Comparison of ENCODE assay signal across 3 cellular contexts in the genomic region with DNA sequence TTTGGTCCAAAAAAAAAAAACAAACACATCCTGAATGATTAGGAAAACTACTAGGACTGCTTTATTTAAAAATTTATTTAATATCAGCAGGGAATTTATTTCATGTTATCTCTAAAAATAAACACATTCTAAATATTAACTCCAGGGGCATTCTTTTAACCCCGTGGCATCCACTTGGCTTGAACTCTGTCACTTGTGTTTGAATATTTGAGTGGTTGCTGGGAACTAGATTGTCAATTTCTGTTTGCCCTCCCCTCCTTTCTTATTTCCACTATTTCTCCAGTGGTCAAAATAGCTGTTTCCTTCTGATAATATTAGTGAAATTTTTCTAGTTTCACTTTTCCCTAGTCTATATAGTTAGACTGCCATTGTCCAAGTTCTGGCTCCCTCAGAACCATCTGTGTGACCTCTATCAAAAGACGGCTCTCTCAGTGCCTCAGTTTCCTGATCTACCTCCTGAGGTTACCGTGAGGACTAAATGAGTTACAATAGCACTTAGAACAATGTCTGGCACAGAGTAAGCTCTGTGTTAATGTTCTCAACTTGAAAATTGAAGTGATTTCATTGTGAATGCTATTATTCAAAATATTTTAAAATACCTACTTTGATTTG.
TF ChIP-seq lines count a peak whose summit lies in the region.

No MANE protein-coding gene starts in this region.

TF ChIP-seq in liver, 16 proteins besides CTCF, POLR2A, EP300 and RAD21:
- TF ChIP-seq, protein P1, sequence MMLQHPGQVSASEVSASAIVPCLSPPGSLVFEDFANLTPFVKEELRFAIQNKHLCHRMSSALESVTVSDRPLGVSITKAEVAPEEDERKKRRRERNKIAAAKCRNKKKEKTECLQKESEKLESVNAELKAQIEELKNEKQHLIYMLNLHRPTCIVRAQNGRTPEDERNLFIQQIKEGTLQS (IDR thresholded peaks at IDR 0.05): no peak
- TF ChIP-seq GABPA (IDR thresholded peaks at IDR 0.05 in 1 of 2, conservative IDR thresholded peaks at IDR 0.05 in 1 of 2) (no peak), JUND (IDR thresholded peaks at IDR 0.05) (no peak), TAF1 (conservative IDR thresholded peaks at IDR 0.05) (no peak), EGR1 (IDR thresholded peaks at IDR 0.05; ENCODE audit: low read depth in 2 of 2) (no peak), FOXA2 (IDR thresholded peaks at IDR 0.05) (no peak), FOXA1 (IDR thresholded peaks at IDR 0.05) (no peak), YY1 (IDR thresholded peaks at IDR 0.05) (no peak), HNF4A (conservative IDR thresholded peaks at IDR 0.05) (peak; percentile 24 to 52), HNF4G (IDR thresholded peaks at IDR 0.05) (no peak), RXRA (IDR thresholded peaks at IDR 0.05) (peak; percentile 38 to 43), SP1 (IDR thresholded peaks at IDR 0.05) (peak; percentile 17), NR2F2 (IDR thresholded peaks at IDR 0.05) (peak; percentile 69)
- TF ChIP-seq, protein P2, sequence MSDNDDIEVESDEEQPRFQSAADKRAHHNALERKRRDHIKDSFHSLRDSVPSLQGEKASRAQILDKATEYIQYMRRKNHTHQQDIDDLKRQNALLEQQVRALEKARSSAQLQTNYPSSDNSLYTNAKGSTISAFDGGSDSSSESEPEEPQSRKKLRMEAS (IDR thresholded peaks at IDR 0.05): no peak
- TF ChIP-seq, protein P3, sequence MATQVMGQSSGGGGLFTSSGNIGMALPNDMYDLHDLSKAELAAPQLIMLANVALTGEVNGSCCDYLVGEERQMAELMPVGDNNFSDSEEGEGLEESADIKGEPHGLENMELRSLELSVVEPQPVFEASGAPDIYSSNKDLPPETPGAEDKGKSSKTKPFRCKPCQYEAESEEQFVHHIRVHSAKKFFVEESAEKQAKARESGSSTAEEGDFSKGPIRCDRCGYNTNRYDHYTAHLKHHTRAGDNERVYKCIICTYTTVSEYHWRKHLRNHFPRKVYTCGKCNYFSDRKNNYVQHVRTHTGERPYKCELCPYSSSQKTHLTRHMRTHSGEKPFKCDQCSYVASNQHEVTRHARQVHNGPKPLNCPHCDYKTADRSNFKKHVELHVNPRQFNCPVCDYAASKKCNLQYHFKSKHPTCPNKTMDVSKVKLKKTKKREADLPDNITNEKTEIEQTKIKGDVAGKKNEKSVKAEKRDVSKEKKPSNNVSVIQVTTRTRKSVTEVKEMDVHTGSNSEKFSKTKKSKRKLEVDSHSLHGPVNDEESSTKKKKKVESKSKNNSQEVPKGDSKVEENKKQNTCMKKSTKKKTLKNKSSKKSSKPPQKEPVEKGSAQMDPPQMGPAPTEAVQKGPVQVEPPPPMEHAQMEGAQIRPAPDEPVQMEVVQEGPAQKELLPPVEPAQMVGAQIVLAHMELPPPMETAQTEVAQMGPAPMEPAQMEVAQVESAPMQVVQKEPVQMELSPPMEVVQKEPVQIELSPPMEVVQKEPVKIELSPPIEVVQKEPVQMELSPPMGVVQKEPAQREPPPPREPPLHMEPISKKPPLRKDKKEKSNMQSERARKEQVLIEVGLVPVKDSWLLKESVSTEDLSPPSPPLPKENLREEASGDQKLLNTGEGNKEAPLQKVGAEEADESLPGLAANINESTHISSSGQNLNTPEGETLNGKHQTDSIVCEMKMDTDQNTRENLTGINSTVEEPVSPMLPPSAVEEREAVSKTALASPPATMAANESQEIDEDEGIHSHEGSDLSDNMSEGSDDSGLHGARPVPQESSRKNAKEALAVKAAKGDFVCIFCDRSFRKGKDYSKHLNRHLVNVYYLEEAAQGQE (IDR thresholded peaks at IDR 0.05): no peak
- TF ChIP-seq, protein P4, sequence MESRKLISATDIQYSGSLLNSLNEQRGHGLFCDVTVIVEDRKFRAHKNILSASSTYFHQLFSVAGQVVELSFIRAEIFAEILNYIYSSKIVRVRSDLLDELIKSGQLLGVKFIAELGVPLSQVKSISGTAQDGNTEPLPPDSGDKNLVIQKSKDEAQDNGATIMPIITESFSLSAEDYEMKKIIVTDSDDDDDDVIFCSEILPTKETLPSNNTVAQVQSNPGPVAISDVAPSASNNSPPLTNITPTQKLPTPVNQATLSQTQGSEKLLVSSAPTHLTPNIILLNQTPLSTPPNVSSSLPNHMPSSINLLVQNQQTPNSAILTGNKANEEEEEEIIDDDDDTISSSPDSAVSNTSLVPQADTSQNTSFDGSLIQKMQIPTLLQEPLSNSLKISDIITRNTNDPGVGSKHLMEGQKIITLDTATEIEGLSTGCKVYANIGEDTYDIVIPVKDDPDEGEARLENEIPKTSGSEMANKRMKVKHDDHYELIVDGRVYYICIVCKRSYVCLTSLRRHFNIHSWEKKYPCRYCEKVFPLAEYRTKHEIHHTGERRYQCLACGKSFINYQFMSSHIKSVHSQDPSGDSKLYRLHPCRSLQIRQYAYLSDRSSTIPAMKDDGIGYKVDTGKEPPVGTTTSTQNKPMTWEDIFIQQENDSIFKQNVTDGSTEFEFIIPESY (IDR thresholded peaks at IDR 0.05): no peak

TF ChIP-seq in HepG2, 621 proteins besides CTCF, POLR2A, EP300 and RAD21:
- TF ChIP-seq ZNF263 (CRISPR knock-in tag; IDR thresholded peaks at IDR 0.05): no peak
- no peak for TF ChIP-seq MBD4 (IDR thresholded peaks at IDR 0.05; ENCODE audit: borderline replicate concordance, low read length)
- TF ChIP-seq ZNF552 (CRISPR knock-in tag; IDR thresholded peaks at IDR 0.05; ENCODE audit: borderline replicate concordance): no peak
- TF ChIP-seq, protein P5, sequence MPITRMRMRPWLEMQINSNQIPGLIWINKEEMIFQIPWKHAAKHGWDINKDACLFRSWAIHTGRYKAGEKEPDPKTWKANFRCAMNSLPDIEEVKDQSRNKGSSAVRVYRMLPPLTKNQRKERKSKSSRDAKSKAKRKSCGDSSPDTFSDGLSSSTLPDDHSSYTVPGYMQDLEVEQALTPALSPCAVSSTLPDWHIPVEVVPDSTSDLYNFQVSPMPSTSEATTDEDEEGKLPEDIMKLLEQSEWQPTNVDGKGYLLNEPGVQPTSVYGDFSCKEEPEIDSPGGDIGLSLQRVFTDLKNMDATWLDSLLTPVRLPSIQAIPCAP (CRISPR knock-in tag; IDR thresholded peaks at IDR 0.05; ENCODE audit: low read depth): no peak
- no peak for TF ChIP-seq SMARCC2 (IDR thresholded peaks at IDR 0.05)
- TF ChIP-seq NRL (CRISPR knock-in tag; IDR thresholded peaks at IDR 0.05; ENCODE audit: borderline replicate concordance): no peak
- TF ChIP-seq, protein P6, sequence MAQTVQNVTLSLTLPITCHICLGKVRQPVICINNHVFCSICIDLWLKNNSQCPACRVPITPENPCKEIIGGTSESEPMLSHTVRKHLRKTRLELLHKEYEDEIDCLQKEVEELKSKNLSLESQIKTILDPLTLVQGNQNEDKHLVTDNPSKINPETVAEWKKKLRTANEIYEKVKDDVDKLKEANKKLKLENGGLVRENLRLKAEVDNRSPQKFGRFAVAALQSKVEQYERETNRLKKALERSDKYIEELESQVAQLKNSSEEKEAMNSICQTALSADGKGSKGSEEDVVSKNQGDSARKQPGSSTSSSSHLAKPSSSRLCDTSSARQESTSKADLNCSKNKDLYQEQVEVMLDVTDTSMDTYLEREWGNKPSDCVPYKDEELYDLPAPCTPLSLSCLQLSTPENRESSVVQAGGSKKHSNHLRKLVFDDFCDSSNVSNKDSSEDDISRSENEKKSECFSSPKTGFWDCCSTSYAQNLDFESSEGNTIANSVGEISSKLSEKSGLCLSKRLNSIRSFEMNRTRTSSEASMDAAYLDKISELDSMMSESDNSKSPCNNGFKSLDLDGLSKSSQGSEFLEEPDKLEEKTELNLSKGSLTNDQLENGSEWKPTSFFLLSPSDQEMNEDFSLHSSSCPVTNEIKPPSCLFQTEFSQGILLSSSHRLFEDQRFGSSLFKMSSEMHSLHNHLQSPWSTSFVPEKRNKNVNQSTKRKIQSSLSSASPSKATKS (CRISPR knock-in tag; IDR thresholded peaks at IDR 0.05): no peak
- no peak for TF ChIP-seq DPF2 (CRISPR knock-in tag; IDR thresholded peaks at IDR 0.05; ENCODE audit: borderline replicate concordance, low read depth)
- TF ChIP-seq ZZZ3 (CRISPR knock-in tag; IDR thresholded peaks at IDR 0.05; ENCODE audit: borderline replicate concordance): no peak
- TF ChIP-seq KAT7 (CRISPR knock-in tag; IDR thresholded peaks at IDR 0.05; ENCODE audit: borderline replicate concordance): no peak
- TF ChIP-seq HCFC1 (IDR thresholded peaks at IDR 0.05; ENCODE audit: low read depth, low read length): no peak
- no peak for TF ChIP-seq ZNF549 (CRISPR knock-in tag; IDR thresholded peaks at IDR 0.05)
- TF ChIP-seq RBFOX2 (IDR thresholded peaks at IDR 0.05; ENCODE audit: low read depth, low read length): no peak
- TF ChIP-seq MAF1 (CRISPR knock-in tag; IDR thresholded peaks at IDR 0.05; ENCODE audit: borderline replicate concordance): no peak
- TF ChIP-seq, protein P7, sequence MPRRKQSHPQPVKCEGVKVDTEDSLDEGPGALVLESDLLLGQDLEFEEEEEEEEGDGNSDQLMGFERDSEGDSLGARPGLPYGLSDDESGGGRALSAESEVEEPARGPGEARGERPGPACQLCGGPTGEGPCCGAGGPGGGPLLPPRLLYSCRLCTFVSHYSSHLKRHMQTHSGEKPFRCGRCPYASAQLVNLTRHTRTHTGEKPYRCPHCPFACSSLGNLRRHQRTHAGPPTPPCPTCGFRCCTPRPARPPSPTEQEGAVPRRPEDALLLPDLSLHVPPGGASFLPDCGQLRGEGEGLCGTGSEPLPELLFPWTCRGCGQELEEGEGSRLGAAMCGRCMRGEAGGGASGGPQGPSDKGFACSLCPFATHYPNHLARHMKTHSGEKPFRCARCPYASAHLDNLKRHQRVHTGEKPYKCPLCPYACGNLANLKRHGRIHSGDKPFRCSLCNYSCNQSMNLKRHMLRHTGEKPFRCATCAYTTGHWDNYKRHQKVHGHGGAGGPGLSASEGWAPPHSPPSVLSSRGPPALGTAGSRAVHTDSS (CRISPR knock-in tag; conservative IDR thresholded peaks at IDR 0.05): no peak
- TF ChIP-seq ARNT2 (CRISPR knock-in tag; IDR thresholded peaks at IDR 0.05; ENCODE audit: low read depth): no peak

TF ChIP-seq in endothelial cell of umbilical vein, 7 proteins besides CTCF, POLR2A, EP300 and RAD21:
- TF ChIP-seq FOS (IDR thresholded peaks at IDR 0.05; ENCODE audit: borderline replicate concordance, insufficient read depth, low read length) (no peak), JUN (IDR thresholded peaks at IDR 0.05; ENCODE audit: borderline replicate concordance, insufficient read depth, insufficient read length, low read depth) (no peak), POLR2AphosphoS5 (IDR thresholded peaks at IDR 0.05; ENCODE audit: insufficient read depth, low read depth, low read length) (no peak), MYC (IDR thresholded peaks at IDR 0.05; ENCODE audit: low read depth, low read length) (no peak), GATA2 (IDR thresholded peaks at IDR 0.05; ENCODE audit: insufficient read depth, insufficient read length, low read depth, low read length) (no peak), EZH2 (IDR thresholded peaks at IDR 0.05; ENCODE audit: borderline replicate concordance, low read depth, low read length, severe bottlenecking) (no peak)
- TF ChIP-seq, protein P2 (IDR thresholded peaks at IDR 0.05; ENCODE audit: insufficient read depth, insufficient read length): no peak
